In genomic region chr13:20231839-20232555, GRCh38 we compare ENCODE assay signal across 10 cellular contexts. TPM values are rescaled to one million over a fixed set of nuclear protein-coding genes. Genes with fewer than 3 reads are reported as not detected.
DNase-seq lines count a peak whose midpoint lies in the region; ATAC-seq, FAIRE-seq and TF ChIP-seq lines count a peak whose summit lies in the region.
"Had no signal": no experiment of that assay in that cellular context is flagged by ENCODE, and none has a peak within 500 bp of the region (broad histone marks: within the 10 kb centered on the region; RNA-seq: fewer than 3 reads in every experiment).

GJB6 (minus strand) TSS chr13:20232319; CDS start chr13:20223480, 8,839 bp downstream.

- H3K27me3 ChIP-seq in stomach: peaks cover 9 to 66% (median 31%) of the 10 kb centered on the region in 3 donors

- FAIRE-seq in GM19239 (lab: Jason Lieb, UNC): no peak

- H3K4me3 ChIP-seq in stomach: peak within 1 kb of the TSS; percentile 33 to 58 (median 40)

- TF ChIP-seq EP300 in stomach (IDR thresholded peaks at IDR 0.05): no peak

- peak within 1 kb of the TSS; percentile 73 for H3K4me3 Mint-ChIP-seq in activated CD4-positive, alpha-beta T cell treated with anti-CD3 and anti-CD28 coated beads for 36 hours

- peaks cover 10 to 18% (median 16%) of the 10 kb centered on the region in 4 donors for H3K4me1 ChIP-seq in stomach

- no peak for TF ChIP-seq CTCF in stomach (IDR thresholded peaks at IDR 0.05)

- H3K36me3 Mint-ChIP-seq in activated CD4-positive, alpha-beta T cell treated with anti-CD3 and anti-CD28 coated beads for 36 hours (ENCODE audit: low read depth): no peaks in the 10 kb centered on the region

- DNase-seq in activated CD4-positive, alpha-beta T cell treated with anti-CD3 and anti-CD28 coated beads for 36 hours: peak; percentile 58
- no peak for DNase-seq in activated CD4-positive, alpha-beta T cell treated with anti-CD3 and anti-CD28 coated beads for 1 hour
- DNase-seq in activated naive CD8-positive, alpha-beta T cell treated with anti-CD3 and anti-CD28 coated beads, Interleukin-2, amount 50 U/mL, for 16 hours (ENCODE audit: low read depth, low spot score): peak; percentile 11
- DNase-seq in left lobe of liver (ENCODE audit: low spot score) (no peak), stomach (peak; percentile 31), GM19239 (ENCODE audit: insufficient read length, low spot score) (no peak), NCI-H187 treated with DMSO at 0.1 percent for 48 hours (lab: John Stamatoyannopoulos, UW) (no peak)

- H3K27me3 Mint-ChIP-seq in activated CD4-positive, alpha-beta T cell treated with anti-CD3 and anti-CD28 coated beads for 36 hours: peaks cover 14% of the 10 kb centered on the region

- peaks cover 11% of the 10 kb centered on the region for H3K4me1 Mint-ChIP-seq in activated CD4-positive, alpha-beta T cell treated with anti-CD3 and anti-CD28 coated beads for 36 hours

- no peak for TF ChIP-seq POLR2A in stomach (IDR thresholded peaks at IDR 0.05)

- no peak within 1 kb of the TSS for H3K27ac ChIP-seq in stomach
- H3K27ac ChIP-seq: C4-2B had no signal

- intact Hi-C loops in activated CD4-positive, alpha-beta T cell treated with anti-CD3 and anti-CD28 coated beads for 36 hours (cut with DNase I, micrococcal nuclease): no loop called here
- intact Hi-C loops in stomach (cut with DNase I; ENCODE audit: low total_unique reads): no loop called here

- WGBS in stomach, 5 donors: 1 to 2% (median 2%) methylated on average over 15 to 85 of the region's 85 CpGs

- H3K9me3 Mint-ChIP-seq in activated CD4-positive, alpha-beta T cell treated with anti-CD3 and anti-CD28 coated beads for 36 hours (ENCODE audit: low read depth): no peaks in the 10 kb centered on the region

- peak within 1 kb of the TSS; percentile 65 for H3K27ac Mint-ChIP-seq in activated CD4-positive, alpha-beta T cell treated with anti-CD3 and anti-CD28 coated beads for 36 hours

- POLR2A ChIA-PET in activated CD4-positive, alpha-beta T cell treated with anti-CD3 and anti-CD28 coated beads for 36 hours (lab: Charles Lee): no interaction called here

- ATAC-seq in activated CD4-positive, alpha-beta T cell treated with anti-CD3 and anti-CD28 coated beads for 36 hours: peak; percentile 56
- ATAC-seq in left lobe of liver (peak; percentile 91), HG03095 (IDR thresholded peaks at IDR 0.05; ENCODE audit: unreplicated experiment) (no peak)

- no peaks in the 10 kb centered on the region for H3K9me3 ChIP-seq in stomach

- CTCF ChIA-PET in activated CD4-positive, alpha-beta T cell treated with anti-CD3 and anti-CD28 coated beads for 36 hours (lab: Charles Lee): interaction anchor here (1.1 kb wide), 1 partner anchor 14 kb away, joined by 3 read pairs; no protein-coding TSS in a partner anchor

- no peaks in the 10 kb centered on the region for H3K36me3 ChIP-seq in stomach

RNA-seq across cellular contexts. Expression of gene GJB6, which starts in this region (rescaled TPM):
- 1 to 10 TPM; 2.7 to 2.9 TPM for total RNA-seq in activated CD4-positive, alpha-beta T cell treated with anti-CD3 and anti-CD28 coated beads for 36 hours
- total RNA-seq in left lobe of liver (not detected), stomach (under 1 TPM in 1 of 5 donors, not detected in 4; 0.73 TPM)
- 10 to 100 TPM in 1 of 3 donors, 1 to 10 TPM in 1, not detected in 1; 1.5 to 41.6 TPM for polyA plus RNA-seq in stomach
- total RNA-seq: SK-MEL-5 had no signal

Comparison
In these comparisons a context has a peak if more than half of its experiments do, and no peak if none do; other contexts are left out.
1. DNase-seq: peak in activated CD4-positive, alpha-beta T cell treated with anti-CD3 and anti-CD28 coated beads for 36 hours (single experiment), activated naive CD8-positive, alpha-beta T cell treated with anti-CD3 and anti-CD28 coated beads, Interleukin-2, amount 50 U/mL, for 16 hours (single experiment) and stomach (single experiment); none in activated CD4-positive, alpha-beta T cell treated with anti-CD3 and anti-CD28 coated beads for 1 hour (single experiment), left lobe of liver (single experiment), GM19239 (single experiment) and NCI-H187 treated with DMSO at 0.1 percent for 48 hours (single experiment).
2. Peak in ATAC-seq in left lobe of liver; RNA of the gene not detected or under 1 TPM.